Comparison of ENCODE assay signal across 34 cellular contexts in genomic region chr2:71564790-71565189, GRCh38.
"Had no signal": no experiment of that assay in that cellular context is flagged by ENCODE, and none has a peak within 500 bp of the region (broad histone marks: within the 10 kb centered on the region; RNA-seq: fewer than 3 reads in every experiment).

No MANE protein-coding gene starts in this region.

- H3K9me3 Mint-ChIP-seq: activated CD4-positive, alpha-beta memory T cell treated with anti-CD3 and anti-CD28 coated beads for 36 hours; activated CD4-positive, alpha-beta T cell treated with anti-CD3 and anti-CD28 coated beads, Interleukin-2, amount 10 ng/mL, durations not matched to agents 24 days and 14 days; activated naive CD4-positive, alpha-beta T cell treated with anti-CD3 and anti-CD28 coated beads for 36 hours; activated naive CD4-positive, alpha-beta T cell treated with anti-CD3 and anti-CD28 coated beads, Interleukin-2, amount 50 U/mL, for 24 hours; activated naive CD8-positive, alpha-beta T cell treated with anti-CD3 and anti-CD28 coated beads for 36 hours; activated naive CD8-positive, alpha-beta T cell treated with anti-CD3 and anti-CD28 coated beads, Interleukin-2, amount 50 U/mL, for 24 hours; activated T-helper 1 cell treated with anti-CD3 and anti-CD28 coated beads, Interleukin-12 subunit alpha, Interleukin-12 subunit beta, Interleukin-2, Interleukin-4 antibody, amounts not matched to agents 30 ng/mL and 10 ng/mL and 1 ng/mL, durations not matched to agents 14 hours and 24 hours and 36 hours; activated T-helper 2 cell treated with anti-CD3 and anti-CD28 coated beads, Interferon-gamma antibody, Interleukin-2, Interleukin-4, amounts not matched to agents 10 μg/mL and 5 μg/mL and 100 μg/mL, durations not matched to agents 14 hours and 24 hours and 36 hours; central memory CD8-positive, alpha-beta T cell; effector memory CD8-positive, alpha-beta T cell had no signal

- H3K27me3 ChIP-seq: adrenal gland, breast epithelium, cardiac muscle cell, esophagus muscularis mucosa, gastrocnemius medialis, heart left ventricle had no signal

- H3K4me1 Mint-ChIP-seq: activated CD4-positive, alpha-beta T cell treated with anti-CD3 and anti-CD28 coated beads for 36 hours; activated CD4-positive, alpha-beta T cell treated with anti-CD3 and anti-CD28 coated beads, Interleukin-2, amount 10 ng/mL, durations not matched to agents 24 days and 14 days; activated CD8-positive, alpha-beta memory T cell treated with anti-CD3 and anti-CD28 coated beads, Interleukin-2, amount 10 ng/mL, durations not matched to agents 7 days and 5 days; activated naive CD4-positive, alpha-beta T cell treated with anti-CD3 and anti-CD28 coated beads, Interleukin-2, amount 50 U/mL, for 24 hours; activated naive CD8-positive, alpha-beta T cell treated with anti-CD3 and anti-CD28 coated beads for 36 hours; activated naive CD8-positive, alpha-beta T cell treated with anti-CD3 and anti-CD28 coated beads, Interleukin-2, amount 50 U/mL, for 24 hours; central memory CD8-positive, alpha-beta T cell had no signal

- H3K27me3 Mint-ChIP-seq: activated CD4-positive, alpha-beta memory T cell treated with anti-CD3 and anti-CD28 coated beads for 36 hours; activated CD4-positive, alpha-beta T cell treated with anti-CD3 and anti-CD28 coated beads, Interleukin-2, amount 10 ng/mL, durations not matched to agents 24 days and 14 days; activated CD8-positive, alpha-beta memory T cell treated with anti-CD3 and anti-CD28 coated beads, Interleukin-2, amount 10 ng/mL, durations not matched to agents 7 days and 5 days; activated naive CD4-positive, alpha-beta T cell treated with anti-CD3 and anti-CD28 coated beads, Interleukin-2, amount 50 U/mL, for 24 hours; activated naive CD8-positive, alpha-beta T cell treated with anti-CD3 and anti-CD28 coated beads for 36 hours; activated naive CD8-positive, alpha-beta T cell treated with anti-CD3 and anti-CD28 coated beads, Interleukin-2, amount 50 U/mL, for 24 hours; brain; central memory CD8-positive, alpha-beta T cell; effector memory CD8-positive, alpha-beta T cell had no signal

- H3K4me3 Mint-ChIP-seq: activated CD4-positive, alpha-beta memory T cell treated with anti-CD3 and anti-CD28 coated beads for 36 hours; activated CD4-positive, alpha-beta T cell treated with anti-CD3 and anti-CD28 coated beads for 36 hours; activated CD4-positive, alpha-beta T cell treated with anti-CD3 and anti-CD28 coated beads, Interleukin-2, amount 10 ng/mL, durations not matched to agents 24 days and 14 days; activated CD8-positive, alpha-beta memory T cell treated with anti-CD3 and anti-CD28 coated beads, Interleukin-2, amount 10 ng/mL, durations not matched to agents 7 days and 5 days; activated CD8-positive, alpha-beta T cell treated with anti-CD3 and anti-CD28 coated beads, Interleukin-2, amount 10 ng/mL, durations not matched to agents 7 days and 5 days; activated naive CD4-positive, alpha-beta T cell treated with anti-CD3 and anti-CD28 coated beads for 36 hours; activated naive CD4-positive, alpha-beta T cell treated with anti-CD3 and anti-CD28 coated beads, Interleukin-2, amount 50 U/mL, for 24 hours; activated naive CD8-positive, alpha-beta T cell treated with anti-CD3 and anti-CD28 coated beads for 36 hours; activated naive CD8-positive, alpha-beta T cell treated with anti-CD3 and anti-CD28 coated beads, Interleukin-2, amount 50 U/mL, for 24 hours; activated T-helper 1 cell treated with anti-CD3 and anti-CD28 coated beads, Interleukin-12 subunit alpha, Interleukin-12 subunit beta, Interleukin-2, Interleukin-4 antibody, amounts not matched to agents 30 ng/mL and 10 ng/mL and 1 ng/mL, durations not matched to agents 14 hours and 24 hours and 36 hours; brain; central memory CD8-positive, alpha-beta T cell; effector memory CD8-positive, alpha-beta T cell had no signal

- H3K4me3 ChIP-seq: adrenal gland, breast epithelium, cardiac muscle cell, esophagus muscularis mucosa, gastrocnemius medialis, heart left ventricle had no signal

- H3K4me1 ChIP-seq: adrenal gland, breast epithelium, foreskin keratinocyte, gastrocnemius medialis, heart left ventricle had no signal

- ATAC-seq: activated CD4-positive, alpha-beta T cell treated with anti-CD3 and anti-CD28 coated beads for 36 hours; activated CD8-positive, alpha-beta memory T cell treated with anti-CD3 and anti-CD28 coated beads, Interleukin-2, amount 10 ng/mL, durations not matched to agents 7 days and 5 days; activated CD8-positive, alpha-beta T cell treated with anti-CD3 and anti-CD28 coated beads, Interleukin-2, amount 10 ng/mL, durations not matched to agents 7 days and 5 days; activated naive CD8-positive, alpha-beta T cell treated with anti-CD3 and anti-CD28 coated beads, Interleukin-2, amount 50 U/mL, for 24 hours; effector memory CD8-positive, alpha-beta T cell; foreskin keratinocyte; gastrocnemius medialis had no signal

- H3K27ac ChIP-seq: adrenal gland, breast epithelium, cardiac muscle cell, esophagus muscularis mucosa, foreskin keratinocyte, gastrocnemius medialis, heart left ventricle had no signal

- H3K9me3 ChIP-seq: adrenal gland, breast epithelium, esophagus muscularis mucosa, gastrocnemius medialis, heart left ventricle had no signal

- H3K27ac Mint-ChIP-seq: activated CD4-positive, alpha-beta memory T cell treated with anti-CD3 and anti-CD28 coated beads for 36 hours; activated CD4-positive, alpha-beta T cell treated with anti-CD3 and anti-CD28 coated beads for 36 hours; activated CD4-positive, alpha-beta T cell treated with anti-CD3 and anti-CD28 coated beads, Interleukin-2, amount 10 ng/mL, durations not matched to agents 24 days and 14 days; activated CD8-positive, alpha-beta memory T cell treated with anti-CD3 and anti-CD28 coated beads, Interleukin-2, amount 10 ng/mL, durations not matched to agents 7 days and 5 days; activated CD8-positive, alpha-beta T cell treated with anti-CD3 and anti-CD28 coated beads, Interleukin-2, amount 10 ng/mL, durations not matched to agents 7 days and 5 days; activated naive CD4-positive, alpha-beta T cell treated with anti-CD3 and anti-CD28 coated beads for 36 hours; activated naive CD4-positive, alpha-beta T cell treated with anti-CD3 and anti-CD28 coated beads, Interleukin-2, amount 50 U/mL, for 24 hours; activated naive CD8-positive, alpha-beta T cell treated with anti-CD3 and anti-CD28 coated beads for 36 hours; activated naive CD8-positive, alpha-beta T cell treated with anti-CD3 and anti-CD28 coated beads, Interleukin-2, amount 50 U/mL, for 24 hours; activated T-helper 1 cell treated with anti-CD3 and anti-CD28 coated beads, Interleukin-12 subunit alpha, Interleukin-12 subunit beta, Interleukin-2, Interleukin-4 antibody, amounts not matched to agents 30 ng/mL and 10 ng/mL and 1 ng/mL, durations not matched to agents 14 hours and 24 hours and 36 hours; activated T-helper 2 cell treated with anti-CD3 and anti-CD28 coated beads, Interferon-gamma antibody, Interleukin-2, Interleukin-4, amounts not matched to agents 10 μg/mL and 5 μg/mL and 100 μg/mL, durations not matched to agents 14 hours and 24 hours and 36 hours; brain; effector memory CD8-positive, alpha-beta T cell had no signal

- H3K36me3 Mint-ChIP-seq: activated CD4-positive, alpha-beta memory T cell treated with anti-CD3 and anti-CD28 coated beads for 36 hours; activated CD8-positive, alpha-beta memory T cell treated with anti-CD3 and anti-CD28 coated beads, Interleukin-2, amount 10 ng/mL, durations not matched to agents 7 days and 5 days; activated naive CD4-positive, alpha-beta T cell treated with anti-CD3 and anti-CD28 coated beads, Interleukin-2, amount 50 U/mL, for 24 hours; activated naive CD8-positive, alpha-beta T cell treated with anti-CD3 and anti-CD28 coated beads for 36 hours; brain had no signal

- DNase-seq: activated CD4-positive, alpha-beta memory T cell treated with anti-CD3 and anti-CD28 coated beads for 36 hours; activated CD4-positive, alpha-beta T cell treated with anti-CD3 and anti-CD28 coated beads for 36 hours; activated CD4-positive, alpha-beta T cell treated with anti-CD3 and anti-CD28 coated beads, Interleukin-2, amount 10 ng/mL, durations not matched to agents 24 days and 14 days; activated CD4-positive, CD25-positive, alpha-beta regulatory T cell; activated CD4-positive, CD25-positive, alpha-beta regulatory T cell treated with anti-CD3 and anti-CD28 coated beads, Interleukin-2, amount 50 U/mL, for 72 hours; activated CD8-positive, alpha-beta memory T cell treated with anti-CD3 and anti-CD28 coated beads, Interleukin-2, amount 10 ng/mL, durations not matched to agents 7 days and 5 days; activated CD8-positive, alpha-beta memory T cell treated with anti-CD3 and anti-CD28 coated beads, Interleukin-2, amount 50 U/mL, for 4 hours; activated CD8-positive, alpha-beta T cell treated with anti-CD3 and anti-CD28 coated beads, Interleukin-2, amount 10 ng/mL, durations not matched to agents 7 days and 5 days; activated effector memory CD4-positive, alpha-beta T cell treated with anti-CD3 and anti-CD28 coated beads, Interleukin-2, amount 50 U/mL, for 16 hours; activated naive CD4-positive, alpha-beta T cell treated with anti-CD3 and anti-CD28 coated beads for 36 hours; activated naive CD8-positive, alpha-beta T cell treated with anti-CD3 and anti-CD28 coated beads for 36 hours; activated naive CD8-positive, alpha-beta T cell treated with anti-CD3 and anti-CD28 coated beads, Interleukin-2, amount 50 U/mL, for 24 hours; activated T-cell treated with anti-CD3 and anti-CD28 coated beads, Interleukin-2, amount 50 U/mL, for 1 hour; activated T-cell treated with anti-CD3 and anti-CD28 coated beads, Interleukin-2, amount 50 U/mL, for 48 hours; adrenal gland; amygdala; cortex of kidney; dermis blood vessel endothelial cell; effector CD4-positive, alpha-beta T cell; effector memory CD8-positive, alpha-beta T cell; erythroblast; foreskin keratinocyte; gastrocnemius medialis; glutamatergic neuron; T-helper 2 cell had no signal

- H3K36me3 ChIP-seq: adrenal gland, breast epithelium, cardiac muscle cell had no signal
